In the genomic region with DNA sequence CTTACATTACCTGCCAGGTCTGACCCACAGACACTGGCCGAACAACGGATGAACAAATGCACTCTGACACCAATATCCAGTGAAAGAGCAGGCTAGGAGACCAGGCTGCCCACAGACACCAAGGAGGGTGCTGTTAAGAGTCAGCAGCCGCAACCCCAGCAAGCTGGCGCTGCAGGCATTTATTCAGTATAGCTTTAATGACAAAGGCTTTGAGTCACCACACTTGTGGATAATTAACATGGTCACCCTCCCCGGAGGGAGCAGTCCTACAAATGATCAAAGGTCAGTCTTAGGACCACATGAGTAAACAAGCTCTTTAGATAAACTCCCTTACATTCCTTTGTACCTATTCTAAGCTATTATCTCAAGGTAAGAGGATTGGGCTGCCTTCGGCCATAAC, we compare ENCODE assay signal across 15 cellular contexts.
DNase-seq lines count a peak whose midpoint lies in the region; ATAC-seq and TF ChIP-seq lines count a peak whose summit lies in the region.
"Had no signal": no experiment of that assay in that cellular context is flagged by ENCODE, and none has a peak within 500 bp of the region (broad histone marks: within the 10 kb centered on the region; RNA-seq: fewer than 3 reads in every experiment).

No MANE protein-coding gene starts in this region.

- H3K36me3 Mint-ChIP-seq in Caco-2 (ENCODE audit: insufficient read depth, unreplicated experiment), result peaks cover 7% of the 10 kb centered on the region
- H3K36me3 Mint-ChIP-seq in endodermal cell (ENCODE audit: low read depth), result peaks cover 13% of the 10 kb centered on the region
- H3K36me3 Mint-ChIP-seq: CD4-positive, CD25-positive, alpha-beta regulatory T cell had no signal

- no peaks in the 10 kb centered on the region for H3K27me3 ChIP-seq in Caco-2 (replicated peaks; ENCODE audit: control insufficient read depth, insufficient read depth, low read length)
- no peaks in the 10 kb centered on the region for H3K27me3 ChIP-seq in endodermal cell (ENCODE audit: control insufficient read depth, insufficient read depth, low read length, poor library complexity, severe bottlenecking)
- H3K27me3 ChIP-seq in effector memory CD4-positive, alpha-beta T cell (replicated peaks; ENCODE audit: control insufficient read depth, insufficient read depth, low read length, poor library complexity, severe bottlenecking), result no peaks in the 10 kb centered on the region
- H3K27me3 ChIP-seq: BLaER1 treated with 17β-estradiol and CSF1 and Interleukin-3, amounts not matched to agents 10 nM and 100 nM had no signal

- ATAC-seq in left colon, result peak; percentile 61
- ATAC-seq: K562 had no signal

- intact Hi-C loops in Caco-2 (cut with micrococcal nuclease; ENCODE audit: unreplicated experiment), result no loop called here
- intact Hi-C loops in left colon (cut with DNase I, micrococcal nuclease), result no loop called here
- intact Hi-C loops in head of caudate nucleus (cut with DNase I), result no loop called here

- DNase-seq in Caco-2 (peak; percentile 50 to 59), HT-29 (ENCODE audit: low spot score) (peak; percentile 82), endodermal cell (peak; percentile 52), left colon (no peak), KBM-7 (no peak), head of caudate nucleus (no peak)
- no peak for DNase-seq in effector memory CD4-positive, alpha-beta T cell
- DNase-seq: Calu3; CD4-positive, CD25-positive, alpha-beta regulatory T cell; DND-41; GF-D8; GOT3; H9 had no signal

- H3K27ac ChIP-seq in endodermal cell (ENCODE audit: low read depth, low read length), result no peak overlapping the region
- no peak overlapping the region for H3K27ac ChIP-seq in effector memory CD4-positive, alpha-beta T cell (ENCODE audit: insufficient read depth, low read length, poor library complexity, severe bottlenecking)
- H3K27ac ChIP-seq: BLaER1 treated with 17β-estradiol and CSF1 and Interleukin-3, amounts not matched to agents 10 nM and 100 nM had no signal

- H3K4me1 ChIP-seq in Caco-2 (peaks cover 9% of the 10 kb centered on the region), endodermal cell (ENCODE audit: control insufficient read depth, insufficient read depth, low read length) (peaks cover 4% of the 10 kb centered on the region)
- no peaks in the 10 kb centered on the region for H3K4me1 ChIP-seq in effector memory CD4-positive, alpha-beta T cell (ENCODE audit: control insufficient read depth, insufficient read depth, low read length, poor library complexity, severe bottlenecking)
- H3K4me1 ChIP-seq: BLaER1 treated with 17β-estradiol and CSF1 and Interleukin-3, amounts not matched to agents 10 nM and 100 nM had no signal

- no peaks in the 10 kb centered on the region for H3K27me3 Mint-ChIP-seq in Caco-2 (ENCODE audit: insufficient read depth, unreplicated experiment)
- H3K27me3 Mint-ChIP-seq in endodermal cell (ENCODE audit: insufficient read depth), result no peaks in the 10 kb centered on the region
- H3K27me3 Mint-ChIP-seq: CD4-positive, CD25-positive, alpha-beta regulatory T cell had no signal

- no TSS peak for BruUV-seq in Caco-2 (replicated peaks; lab: Mats Ljungman, UMichigan)

- peaks cover 21% of the 10 kb centered on the region for H3K9me3 ChIP-seq in Caco-2
- H3K9me3 ChIP-seq in endodermal cell (ENCODE audit: control insufficient read depth, low read length), result peaks cover 52% of the 10 kb centered on the region
- no peaks in the 10 kb centered on the region for H3K9me3 ChIP-seq in effector memory CD4-positive, alpha-beta T cell (ENCODE audit: control insufficient read depth, low read length)
- H3K9me3 ChIP-seq: BLaER1 treated with 17β-estradiol and CSF1 and Interleukin-3, amounts not matched to agents 10 nM and 100 nM had no signal

- H3K36me3 ChIP-seq in Caco-2 (ENCODE audit: control insufficient read depth, insufficient read depth, low read length) (no peaks in the 10 kb centered on the region), endodermal cell (ENCODE audit: control insufficient read depth, insufficient read depth, low read length) (no peaks in the 10 kb centered on the region)
- H3K36me3 ChIP-seq in effector memory CD4-positive, alpha-beta T cell (ENCODE audit: control insufficient read depth, insufficient read depth, low read length), result no peaks in the 10 kb centered on the region
- H3K36me3 ChIP-seq: BLaER1 treated with 17β-estradiol and CSF1 and Interleukin-3, amounts not matched to agents 10 nM and 100 nM had no signal

- POLR2A ChIA-PET in Caco-2 (lab: Charles Lee), result no interaction called here

- no peak overlapping the region for H3K9ac ChIP-seq in endodermal cell (ENCODE audit: extremely low read depth, low read length, poor library complexity, severe bottlenecking)
- H3K9ac ChIP-seq: BLaER1 treated with 17β-estradiol and CSF1 and Interleukin-3, amounts not matched to agents 10 nM and 100 nM had no signal

- CTCF ChIA-PET in Caco-2 (lab: Charles Lee), result no interaction called here

- WGBS in endodermal cell (ENCODE audit: insufficient coverage in 1 of 2, insufficient read length in 1 of 2), 2 experiments, result 45 to 68% methylated on average over 3 to 6 of the region's 6 CpGs

- H3K4me1 Mint-ChIP-seq in Caco-2 (ENCODE audit: low read depth, unreplicated experiment) (no peaks in the 10 kb centered on the region), endodermal cell (no peaks in the 10 kb centered on the region)
- H3K4me1 Mint-ChIP-seq: CD4-positive, CD25-positive, alpha-beta regulatory T cell; H9 had no signal

- TF ChIP-seq CTCF in Caco-2 (IDR thresholded peaks at IDR 0.05; ENCODE audit: insufficient read depth in 1 of 2, low read depth in 1 of 2, low read length in 1 of 2, severe bottlenecking in 1 of 2, unreplicated experiment in 1 of 2) (no peak), endodermal cell (conservative IDR thresholded peaks at IDR 0.05) (no peak)

- in situ Hi-C loops in KBM-7 (cut with MboI; ENCODE audit: low pct_unique_long_range_greater_than_20kb, low sequenced_read_pairs), result no loop called here

- H3K4me3 Mint-ChIP-seq in Caco-2 (ENCODE audit: unreplicated experiment) (no peak overlapping the region), endodermal cell (no peak overlapping the region)
- H3K4me3 Mint-ChIP-seq: CD4-positive, CD25-positive, alpha-beta regulatory T cell; H9 had no signal

- no peaks in the 10 kb centered on the region for H3K9me3 Mint-ChIP-seq in Caco-2 (ENCODE audit: unreplicated experiment)
- peaks cover 43% of the 10 kb centered on the region for H3K9me3 Mint-ChIP-seq in endodermal cell

- H3K4me3 ChIP-seq in Caco-2 (ENCODE audit: low read depth, low read length), result no peak overlapping the region
- peak overlapping the region; percentile 74 for H3K4me3 ChIP-seq in endodermal cell (ENCODE audit: low read length)
- no peak overlapping the region for H3K4me3 ChIP-seq in effector memory CD4-positive, alpha-beta T cell (ENCODE audit: insufficient read depth, low read depth, low read length, poor library complexity, severe bottlenecking)
- H3K4me3 ChIP-seq: BLaER1 treated with 17β-estradiol and CSF1 and Interleukin-3, amounts not matched to agents 10 nM and 100 nM; K562 had no signal

- H3K27ac Mint-ChIP-seq in Caco-2 (ENCODE audit: unreplicated experiment), result no peak overlapping the region
- no peak overlapping the region for H3K27ac Mint-ChIP-seq in endodermal cell
- H3K27ac Mint-ChIP-seq: H9 had no signal

Comparison
In these comparisons a context has a peak if more than half of its experiments do, and no peak if none do; other contexts are left out.
1. DNase-seq: peak in Caco-2 (2 of 2), HT-29 (single experiment) and endodermal cell (single experiment); none in left colon (0 of 2), KBM-7 (single experiment), effector memory CD4-positive, alpha-beta T cell (0 of 3) and head of caudate nucleus (0 of 42).